In genomic region chr15:30097827-30098226, GRCh38 we compare ENCODE assay signal across 6 cellular contexts. TPM values are rescaled to one million over a fixed set of nuclear protein-coding genes. Genes with fewer than 3 reads are reported as not detected.
"Had no signal": no experiment of that assay in that cellular context is flagged by ENCODE, and none has a peak within 500 bp of the region (broad histone marks: within the 10 kb centered on the region; RNA-seq: fewer than 3 reads in every experiment).

No MANE protein-coding gene starts in this region.

RNA-seq across cellular contexts. Expression of gene GOLGA8J, which starts 15.1 kb away (rescaled TPM):
- total RNA-seq: activated T-helper 2 cell treated with anti-CD3 and anti-CD28 coated beads, Interferon-gamma antibody, Interleukin-2, Interleukin-4, amounts not matched to agents 10 μg/mL and 5 μg/mL and 100 μg/mL, durations not matched to agents 14 hours and 24 hours and 36 hours; gastrocnemius medialis; mammary epithelial cell; smooth muscle cell; urinary bladder had no signal

RNA-seq across cellular contexts. Expression of gene GOLGA8T, which starts 37.0 kb away (rescaled TPM):
- total RNA-seq: activated T-helper 2 cell treated with anti-CD3 and anti-CD28 coated beads, Interferon-gamma antibody, Interleukin-2, Interleukin-4, amounts not matched to agents 10 μg/mL and 5 μg/mL and 100 μg/mL, durations not matched to agents 14 hours and 24 hours and 36 hours; gastrocnemius medialis; mammary epithelial cell; smooth muscle cell; subcutaneous adipose tissue had no signal
